10 cellular contexts compared by ENCODE assay signal in the genomic region with DNA sequence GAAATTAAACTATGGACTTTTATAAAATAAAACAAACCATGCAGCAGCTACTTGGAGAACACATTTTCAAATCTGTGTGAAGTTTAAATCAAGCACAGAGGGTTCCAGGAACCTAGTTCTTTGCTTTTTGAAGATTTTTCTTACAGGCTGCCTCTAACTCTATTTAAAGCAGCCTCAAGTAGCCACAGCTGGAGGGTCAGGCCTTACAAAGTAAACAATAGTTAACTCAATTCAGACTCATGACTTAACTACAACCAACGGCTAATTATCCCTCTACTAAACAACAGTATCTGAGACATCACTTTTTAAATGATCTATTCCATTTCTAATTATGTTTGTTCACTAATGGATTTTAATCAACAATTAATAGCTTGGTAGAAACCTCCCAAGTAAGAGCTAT. TPM values are rescaled to one million over a fixed set of nuclear protein-coding genes. Genes with fewer than 3 reads are reported as not detected.
DNase-seq lines count a peak whose midpoint lies in the region; ATAC-seq and TF ChIP-seq lines count a peak whose summit lies in the region.
"Had no signal": no experiment of that assay in that cellular context is flagged by ENCODE, and none has a peak within 500 bp of the region (broad histone marks: within the 10 kb centered on the region; RNA-seq: fewer than 3 reads in every experiment).

No MANE protein-coding gene starts in this region.

- peaks cover 99% of the 10 kb centered on the region for H4K20me1 ChIP-seq in neural progenitor cell (ENCODE audit: low read depth)

- H3K27ac Mint-ChIP-seq in CD4-positive, alpha-beta T cell = no peak overlapping the region
- peak overlapping the region; percentile 78 for H3K27ac Mint-ChIP-seq in neural progenitor cell

- POLR2A ChIA-PET in CD4-positive, alpha-beta T cell (lab: Charles Lee) = interaction anchor here (1.0 to 2.8 kb wide), 4 partner anchors 8 to 15 kb away, joined by 3 to 22 read pairs (median 12); a partner anchor contains a TSS

- H3K4me1 ChIP-seq in HUES6 (ENCODE audit: control insufficient read depth, insufficient read depth, low read length) = peaks cover 80% of the 10 kb centered on the region
- H3K4me1 ChIP-seq in neural progenitor cell = peaks cover 96% of the 10 kb centered on the region

- H3K79me2 ChIP-seq in neural progenitor cell (ENCODE audit: low read depth) = peaks cover 100% of the 10 kb centered on the region

- H3K9me3 Mint-ChIP-seq in CD4-positive, alpha-beta T cell = no peaks in the 10 kb centered on the region
- H3K9me3 Mint-ChIP-seq in neural progenitor cell = no peaks in the 10 kb centered on the region

- H3K4me2 ChIP-seq in neural progenitor cell = peak overlapping the region; percentile 97

- peaks cover 91% of the 10 kb centered on the region for H3K4me1 Mint-ChIP-seq in CD4-positive, alpha-beta T cell (ENCODE audit: low read depth)
- peaks cover 88% of the 10 kb centered on the region for H3K4me1 Mint-ChIP-seq in neural progenitor cell

- intact Hi-C loops in CD4-positive, alpha-beta T cell (cut with DNase I, micrococcal nuclease) = loop anchor here in 1 of 2 experiments (10.0 kb wide), 1 partner anchor 186 kb away; no protein-coding TSS in a partner anchor
- intact Hi-C loops in dorsolateral prefrontal cortex (cut with DNase I) = no loop called here

- no peak overlapping the region for H3K27ac ChIP-seq in CD4-positive, alpha-beta T cell (ENCODE audit: low read depth, low read length)
- H3K27ac ChIP-seq in HUES6 (ENCODE audit: low read depth, low read length) (peak overlapping the region; percentile 24; the same call in 1 of the 2 replicates), dorsolateral prefrontal cortex (peak overlapping the region in 45 of 59 donors; percentile 2 to 96 (median 44)), neural progenitor cell (peak overlapping the region; percentile 94)
- H3K27ac ChIP-seq: HL-60 had no signal

- H3K27me3 ChIP-seq in CD4-positive, alpha-beta T cell (ENCODE audit: control insufficient read depth, insufficient read depth, low read length) = no peaks in the 10 kb centered on the region
- H3K27me3 ChIP-seq in HUES6 (ENCODE audit: control insufficient read depth, insufficient read depth, low read length) (no peaks in the 10 kb centered on the region), dorsolateral prefrontal cortex (no peaks in the 10 kb centered on the region), neural progenitor cell (no peaks in the 10 kb centered on the region)

- no peak overlapping the region for H2AFZ ChIP-seq in neural progenitor cell (replicated peaks)

- CTCF ChIA-PET in CD4-positive, alpha-beta T cell (lab: Charles Lee) = interaction anchor here (0.7 to 1.9 kb wide), 4 partner anchors 10 to 251 kb away, joined by 3 to 6 read pairs (median 4); no protein-coding TSS in a partner anchor

- no peaks in the 10 kb centered on the region for H3K36me3 Mint-ChIP-seq in CD4-positive, alpha-beta T cell (ENCODE audit: low read depth)
- peaks cover 5% of the 10 kb centered on the region for H3K36me3 Mint-ChIP-seq in neural progenitor cell

- peaks cover 62% of the 10 kb centered on the region for H3F3A ChIP-seq in neural progenitor cell (ENCODE audit: low read depth)

- H3K27me3 Mint-ChIP-seq in CD4-positive, alpha-beta T cell = no peaks in the 10 kb centered on the region
- H3K27me3 Mint-ChIP-seq in neural progenitor cell (ENCODE audit: insufficient read depth, low read depth) = no peaks in the 10 kb centered on the region

- H3K4me3 ChIP-seq in HUES6 (ENCODE audit: low read depth, low read length) (no peak overlapping the region), dorsolateral prefrontal cortex (peak overlapping the region in 5 of 59 donors; percentile 1 to 25 (median 4)), neural progenitor cell (peak overlapping the region; percentile 99)

- TF ChIP-seq CTCF in CD4-positive, alpha-beta T cell (IDR thresholded peaks at IDR 0.05) = no peak
- no peak for TF ChIP-seq CTCF in dorsolateral prefrontal cortex (IDR thresholded peaks at IDR 0.05 in 54 of 56, conservative IDR thresholded peaks at IDR 0.05 in 2 of 56; ENCODE audit: low read depth in 1 of 56, partially characterized antibody in 56 of 56)
- TF ChIP-seq CTCF in neural progenitor cell (IDR thresholded peaks at IDR 0.05) = no peak

- no peak for DNase-seq in CD4-positive, alpha-beta T cell
- no peak for DNase-seq in dorsolateral prefrontal cortex
- DNase-seq in neural progenitor cell (ENCODE audit: low spot score) = peak; percentile 74
- no peak for DNase-seq in NCI-H2227 (lab: John Stamatoyannopoulos, UW; ENCODE audit: unreplicated experiment)
- no peak for DNase-seq in medulla oblongata (ENCODE audit: extremely low spot score)
- DNase-seq: kidney glomerular epithelial cell had no signal

- peak overlapping the region; percentile 25 for H3K4me3 Mint-ChIP-seq in CD4-positive, alpha-beta T cell
- peak overlapping the region; percentile 67 for H3K4me3 Mint-ChIP-seq in neural progenitor cell

- H3K36me3 ChIP-seq in HUES6 (ENCODE audit: control insufficient read depth, insufficient read depth, low read length) (no peaks in the 10 kb centered on the region), neural progenitor cell (no peaks in the 10 kb centered on the region)

- H3K9ac ChIP-seq in HUES6 (ENCODE audit: low read length) = no peak overlapping the region
- H3K9ac ChIP-seq in neural progenitor cell = no peak overlapping the region

- H3K9me3 ChIP-seq in CD4-positive, alpha-beta T cell (ENCODE audit: control insufficient read depth, low read length) = no peaks in the 10 kb centered on the region
- no peaks in the 10 kb centered on the region for H3K9me3 ChIP-seq in HUES6 (ENCODE audit: control insufficient read depth, insufficient read depth, low read depth, low read length)
- H3K9me3 ChIP-seq in neural progenitor cell (ENCODE audit: low read depth) = no peaks in the 10 kb centered on the region

- ATAC-seq in CD4-positive, alpha-beta T cell (ENCODE audit: poor library complexity) = no peak
- ATAC-seq in HG03139 (IDR thresholded peaks at IDR 0.05; ENCODE audit: unreplicated experiment) (no peak), GM21576 (IDR thresholded peaks at IDR 0.05; ENCODE audit: unreplicated experiment) (no peak)

RNA-seq across cellular contexts. Expression of a gene that starts 9.8 kb away (rescaled TPM):
- total RNA-seq in CD4-positive, alpha-beta T cell = 10 to 100 TPM; 30.1 to 33.1 TPM
- total RNA-seq in dorsolateral prefrontal cortex (100 to 1,000 TPM in 86 of 120 experiments, 10 to 100 TPM in 34; 65.6 to 291 (median 118) TPM), neural progenitor cell (ENCODE audit: low replicate concordance) (169 and 184 TPM in 2 replicates)
